Comparison of ENCODE assay signal across 9 cellular contexts in the genomic region with DNA sequence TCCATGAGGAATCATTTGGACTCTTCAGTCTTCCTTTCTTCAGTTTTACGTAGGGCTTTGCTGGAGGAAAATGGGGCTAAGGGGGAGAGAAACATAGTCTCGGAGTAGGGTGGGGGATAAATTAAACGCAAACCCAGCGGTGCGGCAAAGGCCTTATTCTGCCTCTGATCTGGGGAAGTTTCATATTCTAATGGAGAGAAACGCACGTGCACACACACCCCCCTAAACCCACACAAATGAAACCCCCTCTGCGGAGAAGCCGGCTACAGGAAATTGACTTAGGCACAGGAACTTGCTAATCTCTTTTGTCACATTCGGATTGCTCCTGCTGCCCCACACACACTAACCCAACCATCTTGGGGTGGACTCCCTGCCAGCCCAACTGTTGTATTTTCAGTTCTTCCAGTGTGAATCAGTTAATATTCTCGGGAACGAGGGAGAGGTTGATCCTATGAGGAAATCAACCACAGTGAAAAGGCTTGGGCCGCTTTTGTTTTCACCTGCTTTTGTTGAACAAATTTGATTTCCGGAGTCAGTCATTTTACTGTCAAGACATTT. TPM values are rescaled to one million over a fixed set of nuclear protein-coding genes. Genes with fewer than 3 reads are reported as not detected.
DNase-seq lines count a peak whose midpoint lies in the region; ATAC-seq and TF ChIP-seq lines count a peak whose summit lies in the region.
"Had no signal": no experiment of that assay in that cellular context is flagged by ENCODE, and none has a peak within 500 bp of the region (broad histone marks: within the 10 kb centered on the region; RNA-seq: fewer than 3 reads in every experiment).

Gene RHOH (plus strand): TSS at position 308 of the 558 bp plus-strand sequence. CDS start 46,356 bp downstream, outside the sequence.

- H2AFZ ChIP-seq in osteoblast (ENCODE audit: low read length): no peak within 1 kb of the TSS

- no peaks in the 10 kb centered on the region for H4K20me1 ChIP-seq in osteoblast (ENCODE audit: insufficient read depth, low read length)

- H3K4me1 ChIP-seq in iPS-15b (ENCODE audit: control insufficient read depth, insufficient read depth, low read length): peaks cover 32% of the 10 kb centered on the region
- H3K4me1 ChIP-seq in osteoblast (ENCODE audit: insufficient read depth, low read length): no peaks in the 10 kb centered on the region

- no peaks in the 10 kb centered on the region for H3K79me2 ChIP-seq in osteoblast (ENCODE audit: insufficient read depth, low read length)

- intact Hi-C loops in posterior vena cava (cut with DNase I): no loop called here

- DNase-seq in CD1c-positive myeloid dendritic cell (ENCODE audit: extremely low spot score) (peak; percentile 54), osteoblast (ENCODE audit: insufficient read length, low spot score, missing footprints) (no peak), posterior vena cava (ENCODE audit: low spot score) (no peak), NCI-H446 treated with DMSO at 0.1 percent for 48 hours (lab: John Stamatoyannopoulos, UW) (no peak)
- DNase-seq in activated CD4-positive, alpha-beta T cell treated with anti-CD3 and anti-CD28 coated beads, Interleukin-2, amount 50 U/mL, for 48 hours: peak; percentile 72 to 80
- DNase-seq in stimulated activated effector memory CD8-positive, alpha-beta T cell treated with anti-CD3 and anti-CD28 coated beads, Interleukin-12 subunit alpha, Interleukin-12 subunit beta, amount 100 ng/mL, for 72 hours (ENCODE audit: low spot score in 2 of 2): peak in 1 of 2 donors; percentile 86

- H3K4me3 Mint-ChIP-seq in stimulated activated effector memory CD8-positive, alpha-beta T cell treated with anti-CD3 and anti-CD28 coated beads, Interleukin-12 subunit alpha, Interleukin-12 subunit beta, amount 100 ng/mL, for 72 hours: peak within 1 kb of the TSS; percentile 96

- peak; percentile 20 for ATAC-seq in HG03565 (IDR thresholded peaks at IDR 0.05; ENCODE audit: unreplicated experiment)
- ATAC-seq in stimulated activated effector memory CD8-positive, alpha-beta T cell treated with anti-CD3 and anti-CD28 coated beads, Interleukin-12 subunit alpha, Interleukin-12 subunit beta, amount 100 ng/mL, for 72 hours: peak; percentile 38

- peak within 1 kb of the TSS; percentile 98 for H3K27ac Mint-ChIP-seq in stimulated activated effector memory CD8-positive, alpha-beta T cell treated with anti-CD3 and anti-CD28 coated beads, Interleukin-12 subunit alpha, Interleukin-12 subunit beta, amount 100 ng/mL, for 72 hours

- no peaks in the 10 kb centered on the region for H3K27me3 ChIP-seq in iPS-15b (ENCODE audit: control insufficient read depth, insufficient read depth, low read length)
- H3K27me3 ChIP-seq in osteoblast (ENCODE audit: insufficient read depth, low read length): no peaks in the 10 kb centered on the region

- no peaks in the 10 kb centered on the region for H3K9me3 Mint-ChIP-seq in stimulated activated effector memory CD8-positive, alpha-beta T cell treated with anti-CD3 and anti-CD28 coated beads, Interleukin-12 subunit alpha, Interleukin-12 subunit beta, amount 100 ng/mL, for 72 hours

- H3K36me3 ChIP-seq in iPS-15b (ENCODE audit: control insufficient read depth, insufficient read depth, low read length) (no peaks in the 10 kb centered on the region), osteoblast (ENCODE audit: insufficient read depth, low read length) (no peaks in the 10 kb centered on the region)

- TF ChIP-seq CTCF in osteoblast (IDR thresholded peaks at IDR 0.05; ENCODE audit: extremely low read depth, low read depth, low read length): no peak

- H3K4me2 ChIP-seq in osteoblast (ENCODE audit: insufficient read depth, low read length): no peak within 1 kb of the TSS

- H3K4me3 ChIP-seq in iPS-15b (ENCODE audit: low read depth, low read length): peak within 1 kb of the TSS; percentile 22
- no peak within 1 kb of the TSS for H3K4me3 ChIP-seq in osteoblast (ENCODE audit: insufficient read depth, low read length)

- H3K9ac ChIP-seq in iPS-15b (ENCODE audit: low read depth, low read length): peak within 1 kb of the TSS; percentile 54

- H3K27ac ChIP-seq in osteoblast (ENCODE audit: low read depth, low read length): no peak within 1 kb of the TSS
- H3K27ac ChIP-seq: C4-2B had no signal

- H3K36me3 Mint-ChIP-seq in stimulated activated effector memory CD8-positive, alpha-beta T cell treated with anti-CD3 and anti-CD28 coated beads, Interleukin-12 subunit alpha, Interleukin-12 subunit beta, amount 100 ng/mL, for 72 hours: peaks cover 56% of the 10 kb centered on the region

- H3K9me3 ChIP-seq in iPS-15b (ENCODE audit: control insufficient read depth, insufficient read depth, low read length): no peaks in the 10 kb centered on the region
- no peaks in the 10 kb centered on the region for H3K9me3 ChIP-seq in osteoblast (ENCODE audit: low read depth, low read length)

- peaks cover 46% of the 10 kb centered on the region for H3K4me1 Mint-ChIP-seq in stimulated activated effector memory CD8-positive, alpha-beta T cell treated with anti-CD3 and anti-CD28 coated beads, Interleukin-12 subunit alpha, Interleukin-12 subunit beta, amount 100 ng/mL, for 72 hours

RNA-seq across cellular contexts. Expression of gene RHOH, which starts in this region (rescaled TPM):
- total RNA-seq in osteoblast (under 0.01 TPM in 1 of 2 replicates, not detected in the other), posterior vena cava (1 to 10 TPM; 3.2 to 4.2 TPM)

Comparison
In these comparisons a context has a peak if more than half of its experiments do, and no peak if none do; other contexts are left out.
1. DNase-seq: peak in CD1c-positive myeloid dendritic cell (single experiment) and activated CD4-positive, alpha-beta T cell treated with anti-CD3 and anti-CD28 coated beads, Interleukin-2, amount 50 U/mL, for 48 hours (2 of 2); none in osteoblast (single experiment), posterior vena cava (single experiment) and NCI-H446 treated with DMSO at 0.1 percent for 48 hours (single experiment).